ENCODE assay signal across 8 cellular contexts in the genomic region with DNA sequence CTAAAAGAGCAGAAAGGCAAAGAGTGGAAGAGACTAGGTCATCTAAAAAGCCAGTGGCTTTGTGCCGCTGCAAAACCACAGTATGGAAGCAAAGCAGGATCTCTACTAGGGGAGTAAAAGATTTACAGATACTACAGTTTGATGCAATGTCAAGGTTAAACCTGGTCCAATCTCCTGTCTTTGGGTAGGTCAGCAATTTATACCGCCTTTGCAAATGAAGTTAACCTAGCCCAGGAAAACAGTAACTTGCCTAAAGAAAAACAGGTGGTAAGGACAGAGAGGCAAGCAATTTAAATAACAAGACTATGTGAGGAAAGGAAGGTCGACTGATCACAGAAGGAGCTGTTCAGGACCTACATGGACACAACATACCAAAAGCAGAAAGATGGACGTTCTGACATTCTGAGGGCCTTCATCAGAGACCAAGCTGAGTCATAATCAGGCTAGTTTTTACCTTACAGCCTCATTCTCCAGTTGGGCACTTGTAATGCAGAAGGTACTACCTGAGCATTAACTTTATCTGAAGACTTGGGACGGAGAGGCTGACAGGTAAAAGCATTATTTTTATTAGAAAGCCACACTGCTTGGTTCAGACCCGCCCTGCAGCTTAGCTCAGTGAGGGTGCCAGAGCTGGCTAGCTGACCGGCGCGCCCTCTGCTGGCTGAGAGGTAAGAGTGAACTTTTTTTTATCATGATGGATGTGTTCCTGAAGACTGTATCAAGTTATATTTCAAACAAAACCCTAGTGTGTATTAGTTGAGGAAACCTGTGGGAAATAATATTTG. TPM values are rescaled to one million over a fixed set of nuclear protein-coding genes. Genes with fewer than 3 reads are reported as not detected.
DNase-seq lines count a peak whose midpoint lies in the region; ATAC-seq and TF ChIP-seq lines count a peak whose summit lies in the region.

No MANE protein-coding gene starts in this region.

- no peak overlapping the region for H3K27ac Mint-ChIP-seq in HFFc6
- H3K27ac Mint-ChIP-seq in activated naive CD8-positive, alpha-beta T cell treated with anti-CD3 and anti-CD28 coated beads, Interleukin-2, amount 50 U/mL, for 24 hours = peak overlapping the region; percentile 70

- peak overlapping the region in 1 of 12 donors; percentile 28 for H3K27ac ChIP-seq in heart left ventricle
- H3K27ac ChIP-seq in psoas muscle = no peak overlapping the region
- H3K27ac ChIP-seq in vagina = no peak overlapping the region

- no peaks in the 10 kb centered on the region for H3K9me3 ChIP-seq in heart left ventricle
- no peaks in the 10 kb centered on the region for H3K9me3 ChIP-seq in psoas muscle
- H3K9me3 ChIP-seq in vagina = no peaks in the 10 kb centered on the region

- H3K4me1 ChIP-seq in heart left ventricle (peaks cover 0 to 21% (median 7%) of the 10 kb centered on the region in 12 donors), psoas muscle (no peaks in the 10 kb centered on the region), vagina (peaks cover 4% of the 10 kb centered on the region)

- no peaks in the 10 kb centered on the region for H3K27me3 ChIP-seq in heart left ventricle
- no peaks in the 10 kb centered on the region for H3K27me3 ChIP-seq in psoas muscle (ENCODE audit: insufficient read depth in 3 of 3, low read length in 2 of 3)
- H3K27me3 ChIP-seq in vagina = no peaks in the 10 kb centered on the region

- peak; percentile 87 for ATAC-seq in activated naive CD8-positive, alpha-beta T cell treated with anti-CD3 and anti-CD28 coated beads, Interleukin-2, amount 50 U/mL, for 24 hours
- ATAC-seq in heart left ventricle = peak; percentile 56 to 90 (median 89)
- ATAC-seq in psoas muscle = peak; percentile 85 to 91 (median 88)

- no peak for TF ChIP-seq POLR2A in heart left ventricle (IDR thresholded peaks at IDR 0.05)
- TF ChIP-seq POLR2A in vagina (IDR thresholded peaks at IDR 0.05) = no peak

- intact Hi-C loops in heart left ventricle (cut with DNase I) (loop anchor here (1.0 to 10.0 kb wide), 13 partner anchors 101 to 281 kb away; a partner anchor contains a TSS), psoas muscle (cut with DNase I) (loop anchor here (1.0 to 2.0 kb wide), 3 partner anchors 108 to 169 kb away; no protein-coding TSS in a partner anchor), vagina (cut with DNase I) (loop anchor here (5.0 kb wide), 2 partner anchors 106 to 171 kb away; a partner anchor contains a TSS)

- DNase-seq in GM04504 (ENCODE audit: low read depth) (peak; percentile 36), HFFc6 (peak; percentile 60), NCI-H1048 (lab: John Stamatoyannopoulos, UW) (peak; percentile 52), T-helper 1 cell (peak; percentile 56 to 83 (median 73)), heart left ventricle (peak; percentile 71 to 88 (median 81)), psoas muscle (peak; percentile 75 to 87), vagina (ENCODE audit: extremely low spot score in 2 of 2) (no peak)
- DNase-seq in activated naive CD8-positive, alpha-beta T cell treated with anti-CD3 and anti-CD28 coated beads, Interleukin-2, amount 50 U/mL, for 24 hours = peak; percentile 86

- peaks cover 2% of the 10 kb centered on the region; the same call in 1 of the 2 replicates for H3K27me3 Mint-ChIP-seq in HFFc6 (ENCODE audit: insufficient read depth)
- no peaks in the 10 kb centered on the region for H3K27me3 Mint-ChIP-seq in activated naive CD8-positive, alpha-beta T cell treated with anti-CD3 and anti-CD28 coated beads, Interleukin-2, amount 50 U/mL, for 24 hours

- H3K4me3 Mint-ChIP-seq in HFFc6 = peak overlapping the region; percentile 80
- H3K4me3 Mint-ChIP-seq in activated naive CD8-positive, alpha-beta T cell treated with anti-CD3 and anti-CD28 coated beads, Interleukin-2, amount 50 U/mL, for 24 hours = peak overlapping the region; percentile 74

- WGBS in heart left ventricle, 4 donors = 16 to 25% (median 22%) methylated on average over 9 of the region's 9 CpGs
- WGBS in psoas muscle, 3 donors = 14 to 22% (median 20%) methylated on average over 9 of the region's 9 CpGs

- H3K4me3 ChIP-seq in heart left ventricle (peak overlapping the region in 9 of 12 donors; percentile 10 to 47 (median 30)), psoas muscle (peak overlapping the region; percentile 2), vagina (no peak overlapping the region)

- H3K36me3 Mint-ChIP-seq in HFFc6 (ENCODE audit: low read depth) = no peaks in the 10 kb centered on the region
- H3K36me3 Mint-ChIP-seq in activated naive CD8-positive, alpha-beta T cell treated with anti-CD3 and anti-CD28 coated beads, Interleukin-2, amount 50 U/mL, for 24 hours (ENCODE audit: low read depth) = no peaks in the 10 kb centered on the region

- peaks cover 38% of the 10 kb centered on the region for H3K4me1 Mint-ChIP-seq in HFFc6 (ENCODE audit: low read depth)
- H3K4me1 Mint-ChIP-seq in activated naive CD8-positive, alpha-beta T cell treated with anti-CD3 and anti-CD28 coated beads, Interleukin-2, amount 50 U/mL, for 24 hours = peaks cover 44% of the 10 kb centered on the region

- H3K36me3 ChIP-seq in heart left ventricle = no peaks in the 10 kb centered on the region
- H3K36me3 ChIP-seq in psoas muscle (ENCODE audit: insufficient read depth in 1 of 2, low read depth in 1 of 2) = no peaks in the 10 kb centered on the region
- no peaks in the 10 kb centered on the region for H3K36me3 ChIP-seq in vagina

- H3K9me3 Mint-ChIP-seq in HFFc6 = no peaks in the 10 kb centered on the region
- no peaks in the 10 kb centered on the region for H3K9me3 Mint-ChIP-seq in activated naive CD8-positive, alpha-beta T cell treated with anti-CD3 and anti-CD28 coated beads, Interleukin-2, amount 50 U/mL, for 24 hours

- TF ChIP-seq CTCF in HFFc6 (IDR thresholded peaks at IDR 0.05) = peak; percentile 97
- TF ChIP-seq CTCF in heart left ventricle (IDR thresholded peaks at IDR 0.05) = peak; percentile 77 to 93 (median 88)
- peak; percentile 87 for TF ChIP-seq CTCF in psoas muscle (IDR thresholded peaks at IDR 0.05)
- peak; percentile 43 to 94 (median 81) for TF ChIP-seq CTCF in vagina (IDR thresholded peaks at IDR 0.05)

RNA-seq across cellular contexts. Expression of a gene that starts 15.9 kb away (rescaled TPM):
- under 1 TPM in 5 of 6 experiments, not detected in 1; 0.14 to 0.54 (median 0.34) TPM for total RNA-seq in HFFc6 (2021; fragmentation: NEBNext Ultra II Directional; extraction: Animal tissue kit (Norgen Biotek cat#: 25700))
- total RNA-seq in heart left ventricle (1 to 10 TPM in 2 of 9 donors, under 1 TPM in 4, not detected in 3; 0.37 to 1.1 (median 0.70) TPM), psoas muscle (under 1 TPM in 3 of 4 donors, not detected in 1; 0.44 to 0.99 (median 0.44) TPM), vagina (2.7 TPM)
- polyA plus RNA-seq in heart left ventricle (under 1 TPM in 1 of 2 donors, not detected in 1; 0.11 TPM), psoas muscle (under 1 TPM in 1 of 3 donors, not detected in 2; 0.06 TPM)

Comparison
In these comparisons a context has a peak if more than half of its experiments do, and no peak if none do; other contexts are left out.
1. DNase-seq: peak in GM04504 (single experiment), HFFc6 (single experiment), NCI-H1048 (single experiment), T-helper 1 cell (5 of 5), activated naive CD8-positive, alpha-beta T cell treated with anti-CD3 and anti-CD28 coated beads, Interleukin-2, amount 50 U/mL, for 24 hours (single experiment), heart left ventricle (5 of 5) and psoas muscle (2 of 2); none in vagina (0 of 2).
2. H3K4me3 ChIP-seq: peak in heart left ventricle (9 of 12) and psoas muscle (single experiment); none in vagina (0 of 2).
3. Peak in every context shown above with its lines, with median percentiles within 50 percentile points of each other: CTCF ChIP-seq and ATAC-seq.